Comparison of ENCODE assay signal across 1 cellular context in the genomic region with DNA sequence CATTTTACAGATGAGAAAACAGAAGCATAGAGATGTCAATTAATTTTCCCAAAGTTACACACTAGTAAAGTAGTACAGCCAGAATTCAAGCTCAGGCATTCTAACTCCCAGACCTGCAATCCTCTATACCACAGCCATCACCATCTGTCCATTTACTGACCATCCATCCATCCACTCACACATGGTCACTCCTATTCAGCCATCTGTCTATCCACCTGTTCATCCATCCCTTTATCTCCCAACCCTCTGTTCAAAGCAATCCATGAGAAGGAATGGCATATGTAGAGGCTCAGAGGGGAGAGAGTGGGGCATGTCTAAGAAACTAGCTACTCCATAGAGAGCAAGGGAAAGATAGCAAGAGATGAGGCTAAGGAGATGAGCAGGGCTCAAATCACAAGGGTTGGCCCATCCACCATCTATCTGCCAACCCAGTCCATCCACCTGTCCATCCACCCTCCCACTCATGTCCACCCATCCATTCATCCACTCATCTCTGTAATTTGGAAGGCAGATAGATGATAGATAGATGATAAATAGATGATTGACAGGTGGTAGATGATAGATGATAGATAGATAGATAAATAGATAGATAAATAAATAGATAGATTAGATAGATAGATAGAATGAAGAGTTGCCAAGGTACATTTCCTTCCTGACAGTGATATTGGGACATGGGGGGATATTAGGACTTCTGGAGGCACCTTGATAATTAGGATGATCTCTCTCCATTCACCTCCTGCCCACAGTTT.
TF ChIP-seq lines count a peak whose summit lies in the region.

No MANE protein-coding gene starts in this region.

TF ChIP-seq in K562, 482 proteins besides CTCF, POLR2A, EP300 and RAD21:
- TF ChIP-seq KDM1A (IDR thresholded peaks at IDR 0.05) (no peak), TFAM (CRISPR knock-in tag; conservative IDR thresholded peaks at IDR 0.05) (no peak), ETS2 (tag; IDR thresholded peaks at IDR 0.05; ENCODE audit: borderline replicate concordance, poor library complexity, severe bottlenecking) (no peak), SREBF2 (CRISPR knock-in tag; IDR thresholded peaks at IDR 0.05) (no peak), ZEB2 (IDR thresholded peaks at IDR 0.05) (peak; percentile 24; the same call in 1 of the 2 replicates), MCM3 (IDR thresholded peaks at IDR 0.05) (no peak), CBX2 (IDR thresholded peaks at IDR 0.05; ENCODE audit: insufficient read depth, low read length, poor library complexity, severe bottlenecking) (no peak), ZBTB8A (IDR thresholded peaks at IDR 0.05; ENCODE audit: partially characterized antibody) (no peak), DACH1 (IDR thresholded peaks at IDR 0.05; ENCODE audit: partially characterized antibody) (peak; percentile 97), ZNF668 (CRISPR knock-in tag; IDR thresholded peaks at IDR 0.05) (no peak), ZNF174 (CRISPR knock-in tag; IDR thresholded peaks at IDR 0.05) (no peak), KDM4B (IDR thresholded peaks at IDR 0.05; ENCODE audit: borderline replicate concordance in 2 of 2, low read depth in 1 of 2) (no peak), KAT2B (IDR thresholded peaks at IDR 0.05; ENCODE audit: low read depth, low read length) (no peak), FOXA1 (IDR thresholded peaks at IDR 0.05; ENCODE audit: borderline replicate concordance) (no peak), SMAD2 (IDR thresholded peaks at IDR 0.05; ENCODE audit: low read depth, low read length) (no peak), NCOR1 (IDR thresholded peaks at IDR 0.05) (no peak), ZNF311 (CRISPR knock-in tag; IDR thresholded peaks at IDR 0.05) (no peak), SRF (CRISPR knock-in tag; IDR thresholded peaks at IDR 0.05) (no peak), POLR2B (IDR thresholded peaks at IDR 0.05; ENCODE audit: low read depth, partially characterized antibody) (no peak), MYNN (IDR thresholded peaks at IDR 0.05) (no peak), MYNN (CRISPR knock-in tag; IDR thresholded peaks at IDR 0.05) (no peak)
- TF ChIP-seq, protein P1, sequence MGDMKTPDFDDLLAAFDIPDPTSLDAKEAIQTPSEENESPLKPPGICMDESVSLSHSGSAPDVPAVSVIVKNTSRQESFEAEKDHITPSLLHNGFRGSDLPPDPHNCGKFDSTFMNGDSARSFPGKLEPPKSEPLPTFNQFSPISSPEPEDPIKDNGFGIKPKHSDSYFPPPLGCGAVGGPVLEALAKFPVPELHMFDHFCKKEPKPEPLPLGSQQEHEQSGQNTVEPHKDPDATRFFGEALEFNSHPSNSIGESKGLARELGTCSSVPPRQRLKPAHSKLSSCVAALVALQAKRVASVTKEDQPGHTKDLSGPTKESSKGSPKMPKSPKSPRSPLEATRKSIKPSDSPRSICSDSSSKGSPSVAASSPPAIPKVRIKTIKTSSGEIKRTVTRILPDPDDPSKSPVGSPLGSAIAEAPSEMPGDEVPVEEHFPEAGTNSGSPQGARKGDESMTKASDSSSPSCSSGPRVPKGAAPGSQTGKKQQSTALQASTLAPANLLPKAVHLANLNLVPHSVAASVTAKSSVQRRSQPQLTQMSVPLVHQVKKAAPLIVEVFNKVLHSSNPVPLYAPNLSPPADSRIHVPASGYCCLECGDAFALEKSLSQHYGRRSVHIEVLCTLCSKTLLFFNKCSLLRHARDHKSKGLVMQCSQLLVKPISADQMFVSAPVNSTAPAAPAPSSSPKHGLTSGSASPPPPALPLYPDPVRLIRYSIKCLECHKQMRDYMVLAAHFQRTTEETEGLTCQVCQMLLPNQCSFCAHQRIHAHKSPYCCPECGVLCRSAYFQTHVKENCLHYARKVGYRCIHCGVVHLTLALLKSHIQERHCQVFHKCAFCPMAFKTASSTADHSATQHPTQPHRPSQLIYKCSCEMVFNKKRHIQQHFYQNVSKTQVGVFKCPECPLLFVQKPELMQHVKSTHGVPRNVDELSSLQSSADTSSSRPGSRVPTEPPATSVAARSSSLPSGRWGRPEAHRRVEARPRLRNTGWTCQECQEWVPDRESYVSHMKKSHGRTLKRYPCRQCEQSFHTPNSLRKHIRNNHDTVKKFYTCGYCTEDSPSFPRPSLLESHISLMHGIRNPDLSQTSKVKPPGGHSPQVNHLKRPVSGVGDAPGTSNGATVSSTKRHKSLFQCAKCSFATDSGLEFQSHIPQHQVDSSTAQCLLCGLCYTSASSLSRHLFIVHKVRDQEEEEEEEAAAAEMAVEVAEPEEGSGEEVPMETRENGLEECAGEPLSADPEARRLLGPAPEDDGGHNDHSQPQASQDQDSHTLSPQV (IDR thresholded peaks at IDR 0.05) = no peak
- TF ChIP-seq, protein P2, sequence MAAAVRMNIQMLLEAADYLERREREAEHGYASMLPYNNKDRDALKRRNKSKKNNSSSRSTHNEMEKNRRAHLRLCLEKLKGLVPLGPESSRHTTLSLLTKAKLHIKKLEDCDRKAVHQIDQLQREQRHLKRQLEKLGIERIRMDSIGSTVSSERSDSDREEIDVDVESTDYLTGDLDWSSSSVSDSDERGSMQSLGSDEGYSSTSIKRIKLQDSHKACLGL (CRISPR knock-in tag; IDR thresholded peaks at IDR 0.05; ENCODE audit: borderline replicate concordance, poor library complexity, severe bottlenecking) = no peak
- TF ChIP-seq, protein P3, sequence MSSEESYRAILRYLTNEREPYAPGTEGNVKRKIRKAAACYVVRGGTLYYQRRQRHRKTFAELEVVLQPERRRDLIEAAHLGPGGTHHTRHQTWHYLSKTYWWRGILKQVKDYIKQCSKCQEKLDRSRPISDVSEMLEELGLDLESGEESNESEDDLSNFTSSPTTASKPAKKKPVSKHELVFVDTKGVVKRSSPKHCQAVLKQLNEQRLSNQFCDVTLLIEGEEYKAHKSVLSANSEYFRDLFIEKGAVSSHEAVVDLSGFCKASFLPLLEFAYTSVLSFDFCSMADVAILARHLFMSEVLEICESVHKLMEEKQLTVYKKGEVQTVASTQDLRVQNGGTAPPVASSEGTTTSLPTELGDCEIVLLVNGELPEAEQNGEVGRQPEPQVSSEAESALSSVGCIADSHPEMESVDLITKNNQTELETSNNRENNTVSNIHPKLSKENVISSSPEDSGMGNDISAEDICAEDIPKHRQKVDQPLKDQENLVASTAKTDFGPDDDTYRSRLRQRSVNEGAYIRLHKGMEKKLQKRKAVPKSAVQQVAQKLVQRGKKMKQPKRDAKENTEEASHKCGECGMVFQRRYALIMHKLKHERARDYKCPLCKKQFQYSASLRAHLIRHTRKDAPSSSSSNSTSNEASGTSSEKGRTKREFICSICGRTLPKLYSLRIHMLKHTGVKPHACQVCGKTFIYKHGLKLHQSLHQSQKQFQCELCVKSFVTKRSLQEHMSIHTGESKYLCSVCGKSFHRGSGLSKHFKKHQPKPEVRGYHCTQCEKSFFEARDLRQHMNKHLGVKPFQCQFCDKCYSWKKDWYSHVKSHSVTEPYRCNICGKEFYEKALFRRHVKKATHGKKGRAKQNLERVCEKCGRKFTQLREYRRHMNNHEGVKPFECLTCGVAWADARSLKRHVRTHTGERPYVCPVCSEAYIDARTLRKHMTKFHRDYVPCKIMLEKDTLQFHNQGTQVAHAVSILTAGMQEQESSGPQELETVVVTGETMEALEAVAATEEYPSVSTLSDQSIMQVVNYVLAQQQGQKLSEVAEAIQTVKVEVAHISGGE (CRISPR knock-in tag; IDR thresholded peaks at IDR 0.05) = no peak
- TF ChIP-seq, protein P4, sequence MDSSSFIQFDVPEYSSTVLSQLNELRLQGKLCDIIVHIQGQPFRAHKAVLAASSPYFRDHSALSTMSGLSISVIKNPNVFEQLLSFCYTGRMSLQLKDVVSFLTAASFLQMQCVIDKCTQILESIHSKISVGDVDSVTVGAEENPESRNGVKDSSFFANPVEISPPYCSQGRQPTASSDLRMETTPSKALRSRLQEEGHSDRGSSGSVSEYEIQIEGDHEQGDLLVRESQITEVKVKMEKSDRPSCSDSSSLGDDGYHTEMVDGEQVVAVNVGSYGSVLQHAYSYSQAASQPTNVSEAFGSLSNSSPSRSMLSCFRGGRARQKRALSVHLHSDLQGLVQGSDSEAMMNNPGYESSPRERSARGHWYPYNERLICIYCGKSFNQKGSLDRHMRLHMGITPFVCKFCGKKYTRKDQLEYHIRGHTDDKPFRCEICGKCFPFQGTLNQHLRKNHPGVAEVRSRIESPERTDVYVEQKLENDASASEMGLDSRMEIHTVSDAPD (CRISPR knock-in tag; IDR thresholded peaks at IDR 0.05) = no peak
- TF ChIP-seq, protein P5, sequence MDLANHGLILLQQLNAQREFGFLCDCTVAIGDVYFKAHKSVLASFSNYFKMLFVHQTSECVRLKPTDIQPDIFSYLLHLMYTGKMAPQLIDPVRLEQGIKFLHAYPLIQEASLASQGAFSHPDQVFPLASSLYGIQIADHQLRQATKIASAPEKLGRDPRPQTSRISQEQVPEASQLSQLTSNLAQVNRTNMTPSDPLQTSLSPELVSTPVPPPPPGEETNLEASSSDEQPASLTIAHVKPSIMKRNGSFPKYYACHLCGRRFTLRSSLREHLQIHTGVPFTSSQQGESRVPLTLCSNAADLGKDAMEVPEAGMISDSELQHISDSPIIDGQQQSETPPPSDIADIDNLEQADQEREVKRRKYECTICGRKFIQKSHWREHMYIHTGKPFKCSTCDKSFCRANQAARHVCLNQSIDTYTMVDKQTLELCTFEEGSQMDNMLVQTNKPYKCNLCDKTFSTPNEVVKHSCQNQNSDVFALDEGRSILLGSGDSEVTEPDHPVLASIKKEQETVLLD (IDR thresholded peaks at IDR 0.05) = 0 out of 2 replicates have a peak, but pooled peaks have one; percentile 32
